12 cellular contexts compared by ENCODE assay signal in genomic region chr6:149474108-149474935, GRCh38. TPM values are rescaled to one million over a fixed set of nuclear protein-coding genes. Genes with fewer than 3 reads are reported as not detected.
DNase-seq lines count a peak whose midpoint lies in the region; ATAC-seq and TF ChIP-seq lines count a peak whose summit lies in the region.
"Had no signal": no experiment of that assay in that cellular context is flagged by ENCODE, and none has a peak within 500 bp of the region (broad histone marks: within the 10 kb centered on the region; RNA-seq: fewer than 3 reads in every experiment).

No MANE protein-coding gene starts in this region.

- no peak overlapping the region for H3K18ac ChIP-seq in neuronal stem cell (ENCODE audit: low read length)

- no peak overlapping the region for H4K91ac ChIP-seq in neuronal stem cell (ENCODE audit: low read depth, low read length, poor library complexity)

- H3K14ac ChIP-seq in neuronal stem cell (ENCODE audit: low read length) = peak overlapping the region; percentile 43

- H3K4me2 ChIP-seq in OCI-LY1 (ENCODE audit: low read length) = peak overlapping the region; percentile 71
- no peak overlapping the region for H3K4me2 ChIP-seq in neuronal stem cell (ENCODE audit: insufficient read depth, low read length, poor library complexity, severe bottlenecking)

- H3K9me3 ChIP-seq in OCI-LY1 (ENCODE audit: low read length) = no peaks in the 10 kb centered on the region
- no peaks in the 10 kb centered on the region for H3K9me3 ChIP-seq in neuronal stem cell (replicated peaks in 1 of 2; ENCODE audit: control insufficient read depth in 2 of 2, insufficient read depth in 1 of 2, low read depth in 1 of 2, low read length in 2 of 2)
- H3K9me3 ChIP-seq: ovary had no signal

- H3K9me2 ChIP-seq in OCI-LY1 (ENCODE audit: low read depth, low read length) = no peaks in the 10 kb centered on the region

- no peaks in the 10 kb centered on the region for H3F3A ChIP-seq in OCI-LY1 (ENCODE audit: insufficient read depth, low read length)

- peak overlapping the region; percentile 46 for H3K4me3 ChIP-seq in OCI-LY1 (ENCODE audit: low read depth, low read length, poor library complexity, severe bottlenecking)
- no peak overlapping the region for H3K4me3 ChIP-seq in neuronal stem cell (ENCODE audit: low read length in 2 of 2)
- H3K4me3 ChIP-seq: GM23248, ovary had no signal

- H3K79me2 ChIP-seq in OCI-LY1 (ENCODE audit: insufficient read depth, low read length) = peaks cover 4% of the 10 kb centered on the region; the same call in 1 of the 2 replicates

- TF ChIP-seq CTCF in OCI-LY1 (IDR thresholded peaks at IDR 0.05; ENCODE audit: low read length) = no peak

- peak overlapping the region; percentile 50; the same call in 1 of the 2 replicates for H3K9ac ChIP-seq in OCI-LY1 (ENCODE audit: low read length)
- H3K9ac ChIP-seq in neuronal stem cell (ENCODE audit: low read depth, low read length, poor library complexity) = no peak overlapping the region
- H3K9ac ChIP-seq: GM23248 had no signal

- H3K36me3 ChIP-seq in OCI-LY1 (ENCODE audit: insufficient read depth, low read length) (peaks cover 32% of the 10 kb centered on the region), neuronal stem cell (replicated peaks in 1 of 2; ENCODE audit: control insufficient read depth in 2 of 2, insufficient read depth in 2 of 2, low read length in 2 of 2) (no peaks in the 10 kb centered on the region)
- H3K36me3 ChIP-seq: ovary had no signal

- H2AK5ac ChIP-seq in neuronal stem cell (ENCODE audit: low read depth, low read length) = peak overlapping the region; percentile 7

- ATAC-seq in GM18502 (IDR thresholded peaks at IDR 0.05; ENCODE audit: poor library complexity, unreplicated experiment) = peak; percentile 40
- peak; percentile 30 for ATAC-seq in GM21529 (IDR thresholded peaks at IDR 0.05; ENCODE audit: unreplicated experiment)

- H4K8ac ChIP-seq in neuronal stem cell (ENCODE audit: low read depth, low read length) = no peak overlapping the region

- H2BK15ac ChIP-seq in neuronal stem cell (ENCODE audit: low read length) = no peak overlapping the region

- H2AFZ ChIP-seq in OCI-LY1 (ENCODE audit: low read length) (no peak overlapping the region), neuronal stem cell (ENCODE audit: low read length) (no peak overlapping the region)
- H2AFZ ChIP-seq: GM23248 had no signal

- no peak overlapping the region for H2BK120ac ChIP-seq in neuronal stem cell (ENCODE audit: low read depth, low read length)

- no peak for DNase-seq in neuronal stem cell (ENCODE audit: low spot score)
- DNase-seq in KG1 (lab: John Stamatoyannopoulos, UW) = no peak
- no peak for DNase-seq in mucosa of gallbladder (ENCODE audit: low spot score)
- no peak for DNase-seq in activated gamma-delta T cell treated with Interleukin-2 at 50 U/mL for 16 hours
- DNase-seq: GM23248; mammary epithelial cell; NCI-H2227 treated with DMSO at 0.1 percent for 48 hours; ovary; stimulated activated CD4-positive, alpha-beta T cell treated with anti-CD3 and anti-CD28 coated beads, Interleukin-1b, Interleukin-23, amount 100 ng/mL, for 48 hours had no signal

- no CpG with 5 or more reads among the region's 30 CpGs for WGBS in neuronal stem cell (ENCODE audit: extremely low coverage in 2 of 2, insufficient read length in 2 of 2, insufficient replicate concordance in 1 of 2), 2 donors

- no peak overlapping the region for H2BK12ac ChIP-seq in neuronal stem cell (ENCODE audit: low read length)

- no peaks in the 10 kb centered on the region for H4K20me1 ChIP-seq in OCI-LY1 (ENCODE audit: insufficient read depth, low read length)

- H3K27me3 ChIP-seq in OCI-LY1 (ENCODE audit: insufficient read depth, low read length) (no peaks in the 10 kb centered on the region), neuronal stem cell (ENCODE audit: control insufficient read depth in 3 of 3, insufficient read depth in 3 of 3, low read depth in 1 of 3, low read length in 3 of 3) (no peaks in the 10 kb centered on the region)
- H3K27me3 ChIP-seq: ovary had no signal

- no peaks in the 10 kb centered on the region for H3K79me1 ChIP-seq in neuronal stem cell (ENCODE audit: low read depth, low read length)

- H3K27ac ChIP-seq in OCI-LY1 (ENCODE audit: low read depth, low read length, poor library complexity, severe bottlenecking) (peak overlapping the region; percentile 99), neuronal stem cell (replicated peaks; ENCODE audit: low read length) (no peak overlapping the region)
- H3K27ac ChIP-seq: GM23248, ovary had no signal

- H3K23ac ChIP-seq in neuronal stem cell (ENCODE audit: low read depth, low read length, poor library complexity) = no peak overlapping the region

- no peak overlapping the region for H3K4ac ChIP-seq in neuronal stem cell (ENCODE audit: low read length)

- peaks cover 98% of the 10 kb centered on the region for H3K4me1 ChIP-seq in OCI-LY1 (ENCODE audit: insufficient read depth, low read length, severe bottlenecking)
- H3K4me1 ChIP-seq in neuronal stem cell (ENCODE audit: control insufficient read depth in 2 of 2, insufficient read depth in 1 of 2, low read depth in 1 of 2, low read length in 2 of 2) = peaks cover 0 to 2% of the 10 kb centered on the region in 2 donors

- no peak overlapping the region for H2BK5ac ChIP-seq in neuronal stem cell (ENCODE audit: low read length)

RNA-seq across cellular contexts. Expression of gene ZC3H12D, which starts 10.5 kb away (rescaled TPM):
- polyA plus RNA-seq in neuronal stem cell (2013, experiment 1 of 2) = 0.10 TPM
- polyA plus RNA-seq in neuronal stem cell (2013, experiment 2 of 2) = 0.08 TPM
- 1.6 TPM for total RNA-seq in mucosa of gallbladder
- polyA plus RNA-seq: GM23248 had no signal
